1 cellular context compared by ENCODE assay signal in the genomic region with DNA sequence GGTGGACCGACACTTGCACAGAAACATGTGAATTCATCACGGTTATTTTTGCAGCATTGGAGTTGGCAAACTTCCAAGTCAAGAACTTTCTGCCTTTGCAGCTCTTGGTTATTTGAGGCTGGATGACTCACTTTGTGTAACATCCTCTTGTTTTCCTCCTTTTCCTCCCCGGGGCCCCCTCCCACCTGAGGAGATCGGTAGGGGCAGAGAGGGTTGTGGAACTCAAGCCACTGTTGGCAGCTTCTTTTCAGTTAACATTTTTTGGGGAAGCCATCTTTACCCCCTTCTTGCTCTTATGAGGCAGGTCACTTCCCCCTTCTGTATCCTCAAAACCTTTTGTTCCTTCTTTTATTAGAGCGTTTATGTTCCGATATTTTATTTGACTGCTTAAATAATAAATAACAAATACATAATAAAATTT.
TF ChIP-seq lines count a peak whose summit lies in the region.

No MANE protein-coding gene starts in this region.

TF ChIP-seq in SK-N-SH treated with all-trans-retinoic acid at 6 μM for 48 hours, 23 proteins besides CTCF, POLR2A, EP300 and RAD21 (continued from another document):
- TF ChIP-seq, protein P1, sequence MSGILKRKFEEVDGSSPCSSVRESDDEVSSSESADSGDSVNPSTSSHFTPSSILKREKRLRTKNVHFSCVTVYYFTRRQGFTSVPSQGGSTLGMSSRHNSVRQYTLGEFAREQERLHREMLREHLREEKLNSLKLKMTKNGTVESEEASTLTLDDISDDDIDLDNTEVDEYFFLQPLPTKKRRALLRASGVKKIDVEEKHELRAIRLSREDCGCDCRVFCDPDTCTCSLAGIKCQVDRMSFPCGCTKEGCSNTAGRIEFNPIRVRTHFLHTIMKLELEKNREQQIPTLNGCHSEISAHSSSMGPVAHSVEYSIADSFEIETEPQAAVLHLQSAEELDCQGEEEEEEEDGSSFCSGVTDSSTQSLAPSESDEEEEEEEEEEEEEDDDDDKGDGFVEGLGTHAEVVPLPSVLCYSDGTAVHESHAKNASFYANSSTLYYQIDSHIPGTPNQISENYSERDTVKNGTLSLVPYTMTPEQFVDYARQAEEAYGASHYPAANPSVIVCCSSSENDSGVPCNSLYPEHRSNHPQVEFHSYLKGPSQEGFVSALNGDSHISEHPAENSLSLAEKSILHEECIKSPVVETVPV (CRISPR knock-in tag; IDR thresholded peaks at IDR 0.05): no peak
- no peak for TF ChIP-seq PPARA (CRISPR knock-in tag; IDR thresholded peaks at IDR 0.05; ENCODE audit: borderline replicate concordance)
- TF ChIP-seq BACH2 (CRISPR knock-in tag; IDR thresholded peaks at IDR 0.05; ENCODE audit: borderline replicate concordance): no peak
